ENCODE assay signal across 28 cellular contexts in the genomic region with DNA sequence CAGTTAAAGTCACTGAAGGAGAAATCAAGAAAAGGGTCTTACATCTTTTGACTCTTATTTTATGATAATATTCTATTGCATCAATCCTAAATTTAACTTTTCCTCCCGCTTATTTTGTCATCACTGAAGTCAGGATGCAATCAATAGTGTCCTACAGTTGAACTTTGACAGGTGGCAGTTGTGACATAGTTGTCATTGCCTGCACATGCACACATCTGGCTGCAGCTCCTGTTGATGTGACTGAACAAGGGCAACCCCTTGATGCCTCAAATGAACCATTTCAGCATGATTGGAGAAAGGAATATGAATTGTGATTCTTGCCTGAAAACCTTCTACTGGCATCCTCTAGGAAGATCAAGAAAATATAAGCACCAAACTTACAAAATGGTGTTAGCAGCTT.
"Had no signal": no experiment of that assay in that cellular context is flagged by ENCODE, and none has a peak within 500 bp of the region (broad histone marks: within the 10 kb centered on the region; RNA-seq: fewer than 3 reads in every experiment).

No MANE protein-coding gene starts in this region.

- H3K4me1 ChIP-seq: stomach, suprapubic skin, testis, thyroid gland, tibial artery, tibial nerve, transverse colon, upper lobe of left lung, upper lobe of right lung, uterus, vagina had no signal

- DNase-seq: stimulated activated CD4-positive, alpha-beta T cell treated with anti-CD3 and anti-CD28 coated beads, Interleukin-2, amount 100 ng/mL, for 24 hours; stimulated activated CD4-positive, alpha-beta T cell treated with anti-CD3 and anti-CD28 coated beads, Interleukin-2, amount 100 ng/mL, for 48 hours; stimulated activated CD4-positive, alpha-beta T cell treated with anti-CD3 and anti-CD28 coated beads, Interleukin-4, amount 100 ng/mL, for 1 hour; stimulated activated CD4-positive, alpha-beta T cell treated with anti-CD3 and anti-CD28 coated beads, Interleukin-4, amount 100 ng/mL, for 24 hours; stimulated activated CD4-positive, alpha-beta T cell treated with anti-CD3 and anti-CD28 coated beads, Interleukin-4, amount 100 ng/mL, for 4 hours; stimulated activated CD8-positive, alpha-beta memory T cell treated with anti-CD3 and anti-CD28 coated beads, Interleukin-4, amount 100 ng/mL, for 48 hours; stimulated activated naive CD4-positive, alpha-beta T cell; stimulated activated naive CD4-positive, alpha-beta T cell treated with Interleukin-2 at 50 U/mL for 16 hours; stimulated activated naive CD8-positive, alpha-beta T cell treated with anti-CD3 and anti-CD28 coated beads, Interleukin-15, amount 100 ng/mL, for 72 hours; stimulated activated naive CD8-positive, alpha-beta T cell treated with anti-CD3 and anti-CD28 coated beads, Interleukin-15, Interleukin-2, amounts not matched to agents 100 U/mL and 50 U/mL, for 24 hours; stomach; substantia nigra; testis; thyroid gland; tibial artery; transverse colon; trophoblast cell; upper lobe of left lung; upper lobe of right lung; uterus had no signal

- H3K27me3 ChIP-seq: stomach, suprapubic skin, testis, thyroid gland, tibial artery, tibial nerve, transverse colon, upper lobe of left lung, upper lobe of right lung, uterus, vagina had no signal

- H3K4me3 ChIP-seq: stomach, suprapubic skin, testis, thoracic aorta, thyroid gland, tibial artery, tibial nerve, transverse colon, upper lobe of left lung, upper lobe of right lung, uterus, vagina had no signal

- H3K9me3 ChIP-seq: stomach, suprapubic skin, testis, thoracic aorta, thyroid gland, tibial artery, tibial nerve, transverse colon, upper lobe of left lung, upper lobe of right lung, uterus, vagina had no signal

- H3K36me3 Mint-ChIP-seq: stimulated activated effector memory CD8-positive, alpha-beta T cell treated with anti-CD3 and anti-CD28 coated beads, Interleukin-12 subunit alpha, Interleukin-12 subunit beta, amount 100 ng/mL, for 72 hours; stimulated activated memory B cell treated with anti-CD40 and anti-IgM and Interleukin-4, amounts not matched to agents 10 μg/mL and 1 μg/mL and 100 μg/mL, for 72 hours; type B pancreatic cell had no signal

- H3K36me3 ChIP-seq: stomach, suprapubic skin, thoracic aorta, thyroid gland, tibial artery, tibial nerve, transverse colon, upper lobe of left lung, upper lobe of right lung, uterus, vagina had no signal

- H3K27ac Mint-ChIP-seq: stimulated activated effector memory CD8-positive, alpha-beta T cell treated with anti-CD3 and anti-CD28 coated beads, Interleukin-12 subunit alpha, Interleukin-12 subunit beta, amount 100 ng/mL, for 72 hours; stimulated activated memory B cell treated with anti-CD40 and anti-IgM and Interleukin-4, amounts not matched to agents 10 μg/mL and 1 μg/mL and 100 μg/mL, for 72 hours; stimulated activated naive CD8-positive, alpha-beta T cell treated with anti-CD3 and anti-CD28 coated beads, Interleukin-15, amount 100 ng/mL, for 72 hours; stimulated activated naive CD8-positive, alpha-beta T cell treated with anti-CD3 and anti-CD28 coated beads, Interleukin-15, Interleukin-2, amounts not matched to agents 100 ng/mL and 50 ng/mL, for 24 hours; type B pancreatic cell had no signal

- ATAC-seq: stimulated activated effector memory CD8-positive, alpha-beta T cell treated with anti-CD3 and anti-CD28 coated beads, Interleukin-12 subunit alpha, Interleukin-12 subunit beta, amount 100 ng/mL, for 72 hours; stimulated activated memory B cell treated with anti-CD40 and anti-IgM and Interleukin-4, amounts not matched to agents 10 μg/mL and 1 μg/mL and 100 μg/mL, for 72 hours; stimulated activated naive CD8-positive, alpha-beta T cell treated with anti-CD3 and anti-CD28 coated beads, Interleukin-15, amount 100 ng/mL, for 72 hours; stimulated activated naive CD8-positive, alpha-beta T cell treated with anti-CD3 and anti-CD28 coated beads, Interleukin-15, Interleukin-2, amounts not matched to agents 100 U/mL and 50 U/mL, for 24 hours; upper lobe of right lung had no signal

- H3K9me3 Mint-ChIP-seq: stimulated activated effector memory CD8-positive, alpha-beta T cell treated with anti-CD3 and anti-CD28 coated beads, Interleukin-12 subunit alpha, Interleukin-12 subunit beta, amount 100 ng/mL, for 72 hours; stimulated activated memory B cell treated with anti-CD40 and anti-IgM and Interleukin-4, amounts not matched to agents 10 μg/mL and 1 μg/mL and 100 μg/mL, for 72 hours; stimulated activated naive CD8-positive, alpha-beta T cell treated with anti-CD3 and anti-CD28 coated beads, Interleukin-15, amount 100 ng/mL, for 72 hours; stimulated activated naive CD8-positive, alpha-beta T cell treated with anti-CD3 and anti-CD28 coated beads, Interleukin-15, Interleukin-2, amounts not matched to agents 100 ng/mL and 50 ng/mL, for 24 hours; type B pancreatic cell had no signal

- H3K4me3 Mint-ChIP-seq: stimulated activated effector memory CD8-positive, alpha-beta T cell treated with anti-CD3 and anti-CD28 coated beads, Interleukin-12 subunit alpha, Interleukin-12 subunit beta, amount 100 ng/mL, for 72 hours; stimulated activated memory B cell treated with anti-CD40 and anti-IgM and Interleukin-4, amounts not matched to agents 10 μg/mL and 1 μg/mL and 100 μg/mL, for 72 hours; stimulated activated naive CD8-positive, alpha-beta T cell treated with anti-CD3 and anti-CD28 coated beads, Interleukin-15, amount 100 ng/mL, for 72 hours; stimulated activated naive CD8-positive, alpha-beta T cell treated with anti-CD3 and anti-CD28 coated beads, Interleukin-15, Interleukin-2, amounts not matched to agents 100 ng/mL and 50 ng/mL, for 24 hours; type B pancreatic cell had no signal

- H3K27me3 Mint-ChIP-seq: stimulated activated memory B cell treated with anti-CD40 and anti-IgM and Interleukin-4, amounts not matched to agents 10 μg/mL and 1 μg/mL and 100 μg/mL, for 72 hours; stimulated activated naive CD8-positive, alpha-beta T cell treated with anti-CD3 and anti-CD28 coated beads, Interleukin-15, amount 100 ng/mL, for 72 hours; type B pancreatic cell had no signal

- H3K4me1 Mint-ChIP-seq: stimulated activated effector memory CD8-positive, alpha-beta T cell treated with anti-CD3 and anti-CD28 coated beads, Interleukin-12 subunit alpha, Interleukin-12 subunit beta, amount 100 ng/mL, for 72 hours; stimulated activated memory B cell treated with anti-CD40 and anti-IgM and Interleukin-4, amounts not matched to agents 10 μg/mL and 1 μg/mL and 100 μg/mL, for 72 hours; stimulated activated naive CD8-positive, alpha-beta T cell treated with anti-CD3 and anti-CD28 coated beads, Interleukin-15, amount 100 ng/mL, for 72 hours had no signal
